ENCODE assay signal across 6 cellular contexts in the genomic region with DNA sequence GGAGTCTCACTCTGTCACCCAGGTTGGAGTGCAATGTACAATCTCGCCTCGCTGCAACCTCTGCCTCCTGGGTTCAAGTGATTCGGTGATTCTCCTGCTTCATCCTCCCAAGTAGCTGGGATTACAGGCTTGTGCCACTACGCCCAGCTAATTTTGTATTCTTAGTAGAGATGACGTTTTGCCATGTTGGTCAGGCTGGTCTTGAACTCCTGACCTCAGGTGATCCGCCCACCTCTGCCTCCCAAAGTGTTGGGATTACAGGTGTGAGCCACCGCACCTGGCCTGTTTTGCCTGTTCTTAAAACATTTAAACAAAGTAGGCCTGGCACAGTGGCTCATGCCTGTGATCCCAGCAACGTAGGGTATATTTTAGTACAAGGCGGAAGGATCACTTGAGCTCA. TPM values are rescaled to one million over a fixed set of nuclear protein-coding genes. Genes with fewer than 3 reads are reported as not detected.
DNase-seq lines count a peak whose midpoint lies in the region; ATAC-seq, FAIRE-seq and TF ChIP-seq lines count a peak whose summit lies in the region.
"Not testable (repeated sequence)": the region's sequence is repeated elsewhere in the genome, so short reads cannot be mapped to it uniquely, and the experiment has no call there.

No MANE protein-coding gene starts in this region.

- not testable (repeated sequence) for H3K27me3 ChIP-seq in H9 (ENCODE audit: insufficient read depth, low read length); OCI-LY1 (ENCODE audit: insufficient read depth, low read length); WERI-Rb-1 (ENCODE audit: insufficient read depth, low read depth, severe bottlenecking); H1 (replicated peaks in 1 of 4; ENCODE audit: control insufficient read depth in 3 of 4, extremely low read depth in 1 of 4, insufficient read depth in 3 of 4, low read length in 3 of 4); HepG2 (ENCODE audit: control insufficient read depth in 1 of 2, insufficient read depth in 2 of 2, low read length in 2 of 2); neuronal stem cell (ENCODE audit: control insufficient read depth in 3 of 3, insufficient read depth in 3 of 3, low read depth in 1 of 3, low read length in 3 of 3)

- H3K79me2 ChIP-seq in H9 (ENCODE audit: insufficient read depth, low read length); OCI-LY1 (ENCODE audit: insufficient read depth, low read length); H1 (ENCODE audit: control insufficient read depth in 1 of 2, insufficient read depth in 2 of 2, low read length in 2 of 2); HepG2 (ENCODE audit: insufficient read depth, low read length): not testable (repeated sequence)

- peak overlapping the region in 1 of 3 experiments; percentile 1; a peak in 1 of 7 replicates for H3K27ac Mint-ChIP-seq in H9

- H3K9me2 ChIP-seq in OCI-LY1 (ENCODE audit: low read depth, low read length) = not testable (repeated sequence)

- no CpG with 5 or more reads among the region's 9 CpGs for WGBS in H9 (ENCODE audit: extremely low coverage, insufficient read length, low lambda C conversion rate)
- WGBS in H1 (ENCODE audit: extremely low coverage in 1 of 2, insufficient coverage in 1 of 2, insufficient read length in 1 of 2, insufficient replicate concordance in 2 of 2, low coverage in 1 of 2, low lambda C conversion rate in 2 of 2, missing lambda C conversion rate in 1 of 2), 2 experiments = 95% methylated on average over 8 of the region's 9 CpGs; no CpG with 5 or more reads in 1 of the 2 experiments
- WGBS in HepG2 (ENCODE audit: low lambda C conversion rate) = 86% methylated on average over 9 of the region's 9 CpGs
- no CpG with 5 or more reads among the region's 9 CpGs for WGBS in neuronal stem cell (ENCODE audit: extremely low coverage in 2 of 2, insufficient read length in 2 of 2, insufficient replicate concordance in 1 of 2), 2 donors

- H4K5ac ChIP-seq in H9 (ENCODE audit: insufficient read length, low read depth, low read length); H1 (ENCODE audit: insufficient read length, low read depth, low read length): not testable (repeated sequence)

- not testable (repeated sequence) for H3K79me1 ChIP-seq in H9 (ENCODE audit: insufficient read depth, low read depth, low read length, poor library complexity, severe bottlenecking); H1 (ENCODE audit: low read depth, low read length); neuronal stem cell (ENCODE audit: low read depth, low read length)

- not testable (repeated sequence) for H3K23me2 ChIP-seq in H9 (ENCODE audit: insufficient read length, low read depth, low read length, poor library complexity, severe bottlenecking); H1 (ENCODE audit: low read depth, low read length)

- DNase-seq in H9; WERI-Rb-1; H1 (ENCODE audit: low read depth in 1 of 2, low spot score in 2 of 2); HepG2 (ENCODE audit: low spot score); neuronal stem cell (ENCODE audit: low spot score): not testable (repeated sequence)

- not testable (repeated sequence) for FAIRE-seq in H1 (lab: Jason Lieb, UNC); HepG2 (lab: Jason Lieb, UNC)

- BruUV-seq in HepG2 (replicated peaks; lab: Mats Ljungman, UMichigan) = not testable (repeated sequence)

- H3K4me1 ChIP-seq in H9 (ENCODE audit: insufficient read depth, low read length); H1 (replicated peaks in 1 of 4; ENCODE audit: control insufficient read depth in 3 of 4, insufficient read depth in 4 of 4, low read length in 3 of 4); neuronal stem cell (ENCODE audit: control insufficient read depth in 2 of 2, insufficient read depth in 1 of 2, low read depth in 1 of 2, low read length in 2 of 2): not testable (repeated sequence)
- H3K4me1 ChIP-seq in OCI-LY1 (ENCODE audit: insufficient read depth, low read length, severe bottlenecking) (peaks cover 27% of the 10 kb centered on the region), HepG2 (ENCODE audit: insufficient read depth, low read length) (peaks cover 73% of the 10 kb centered on the region)

- not testable (repeated sequence) for H3K9ac ChIP-seq in H9 (ENCODE audit: extremely low read depth, insufficient read length, low read length); OCI-LY1 (ENCODE audit: low read length); H1 (replicated peaks in 1 of 4; ENCODE audit: extremely low read depth in 1 of 4, low read depth in 3 of 4, low read length in 3 of 4); HepG2 (ENCODE audit: insufficient read depth, low read depth, low read length); neuronal stem cell (ENCODE audit: low read depth, low read length, poor library complexity)

- H3K4me2 ChIP-seq in H9 (ENCODE audit: insufficient read depth, insufficient read length, low read length); OCI-LY1 (ENCODE audit: low read length); H1 (ENCODE audit: insufficient read depth in 1 of 2, low read depth in 2 of 2, low read length in 2 of 2); HepG2 (ENCODE audit: low read depth, low read length); neuronal stem cell (ENCODE audit: insufficient read depth, low read length, poor library complexity, severe bottlenecking): not testable (repeated sequence)

- intact Hi-C loops in HepG2 (cut with micrococcal nuclease; ENCODE audit: unreplicated experiment) = not testable (repeated sequence)

- H2BK20ac ChIP-seq in H9 (ENCODE audit: low read depth, low read length, poor library complexity, severe bottlenecking); H1 (ENCODE audit: low read length): not testable (repeated sequence)

- not testable (repeated sequence) for TF ChIP-seq CTCF in H9 (conservative IDR thresholded peaks at IDR 0.05); OCI-LY1 (IDR thresholded peaks at IDR 0.05; ENCODE audit: low read length); WERI-Rb-1 (IDR thresholded peaks at IDR 0.05; ENCODE audit: low read depth, low read length); H1 (IDR thresholded peaks at IDR 0.05; ENCODE audit: control extremely low read depth in 1 of 3, insufficient read depth in 1 of 3, low read depth in 1 of 3, low read length in 3 of 3); HepG2 (CRISPR knock-in tag; IDR thresholded peaks at IDR 0.05)

- not testable (repeated sequence) for H2AK5ac ChIP-seq in H9 (ENCODE audit: insufficient read length, low read length); H1 (ENCODE audit: low read depth, low read length); neuronal stem cell (ENCODE audit: low read depth, low read length)

- not testable (repeated sequence) for H2BK12ac ChIP-seq in H9 (ENCODE audit: insufficient read length, low read depth, low read length); H1 (ENCODE audit: low read depth, low read length); neuronal stem cell (ENCODE audit: low read length)

- H3K4me3 Mint-ChIP-seq in H9 = not testable (repeated sequence)

- H3K27ac ChIP-seq in H9 (ENCODE audit: insufficient read length, low read depth, low read length); H1 (ENCODE audit: low read depth, low read length); HepG2 (ENCODE audit: extremely low read length, insufficient read depth, low read length); neuronal stem cell (replicated peaks; ENCODE audit: low read length): not testable (repeated sequence)
- H3K27ac ChIP-seq in OCI-LY1 (ENCODE audit: low read depth, low read length, poor library complexity, severe bottlenecking) (peak overlapping the region; percentile 89), WERI-Rb-1 (peak overlapping the region; percentile 39; the same call in 1 of the 2 replicates)

- not testable (repeated sequence) for H2BK5ac ChIP-seq in H9 (ENCODE audit: insufficient read length, low read length); H1 (ENCODE audit: low read depth, low read length); neuronal stem cell (ENCODE audit: low read length)

- peaks cover 21 to 29% of the 10 kb centered on the region in 2 experiments for H3K4me1 Mint-ChIP-seq in H9

- not testable (repeated sequence) for H3K27me3 Mint-ChIP-seq in H9 (ENCODE audit: low read depth)

- H4K8ac ChIP-seq in H9 (replicated peaks; ENCODE audit: insufficient read length, low read depth, low read length); H1 (ENCODE audit: extremely low read depth, insufficient read depth, low read length); neuronal stem cell (ENCODE audit: low read depth, low read length): not testable (repeated sequence)

- H2AFZ ChIP-seq in H9 (ENCODE audit: low read length); OCI-LY1 (ENCODE audit: low read length); HepG2 (ENCODE audit: low read length): not testable (repeated sequence)
- H2AFZ ChIP-seq in H1 (ENCODE audit: low read length) = 0 out of 2 replicates have a peak overlapping the region, but pooled peaks have one; percentile 42
- peak overlapping the region; percentile 68 for H2AFZ ChIP-seq in neuronal stem cell (ENCODE audit: low read length)

- H3K14ac ChIP-seq in H9 (ENCODE audit: insufficient read depth, low read length); H1 (ENCODE audit: insufficient read length); neuronal stem cell (ENCODE audit: low read length): not testable (repeated sequence)

- H3K9me3 Mint-ChIP-seq in H9 = not testable (repeated sequence)

- TF ChIP-seq EP300 in H1 (IDR thresholded peaks at IDR 0.05; ENCODE audit: borderline replicate concordance in 1 of 2, low read depth in 2 of 2, low read length in 2 of 2); HepG2 (IDR thresholded peaks at IDR 0.05; ENCODE audit: low read depth in 2 of 2, low read length in 2 of 2); HepG2 (CRISPR knock-in tag; IDR thresholded peaks at IDR 0.05; ENCODE audit: borderline replicate concordance): not testable (repeated sequence)

- TF ChIP-seq POLR2A in H1 (IDR thresholded peaks at IDR 0.05; ENCODE audit: control extremely low read depth in 1 of 2, low read depth in 2 of 2, low read length in 2 of 2); HepG2 (IDR thresholded peaks at IDR 0.05; ENCODE audit: insufficient read depth in 1 of 2, low read depth in 2 of 2, low read length in 2 of 2): not testable (repeated sequence)

- POLR2A ChIA-PET in H1 (lab: Charles Lee; ENCODE audit: partially characterized antibody); HepG2 (lab: Yijun Ruan, JAX): not testable (repeated sequence)

- H3T11ph ChIP-seq in H9 (ENCODE audit: low read length) = not testable (repeated sequence)

- not testable (repeated sequence) for H4K91ac ChIP-seq in H9 (ENCODE audit: insufficient read length, low read depth, low read length); H1 (replicated peaks; ENCODE audit: insufficient read length, low read length); neuronal stem cell (ENCODE audit: low read depth, low read length, poor library complexity)

- H3K56ac ChIP-seq in H9 (ENCODE audit: insufficient read length, low read depth, low read length); H1 (replicated peaks; ENCODE audit: insufficient read length, low read depth, low read length): not testable (repeated sequence)

- not testable (repeated sequence) for H2BK15ac ChIP-seq in H9 (ENCODE audit: low read depth, low read length); H1 (ENCODE audit: low read length); neuronal stem cell (ENCODE audit: low read length)

- H3K36me3 Mint-ChIP-seq in H9 (ENCODE audit: insufficient read depth in 1 of 3, low read depth in 3 of 3) = not testable (repeated sequence)

- H3F3A ChIP-seq in OCI-LY1 (ENCODE audit: insufficient read depth, low read length) = not testable (repeated sequence)

- CTCF ChIA-PET in H1 (lab: Charles Lee; ENCODE audit: partially characterized antibody) = interaction anchor here (0.6 to 2.1 kb wide), 3 partner anchors 28 to 565 kb away, joined by 3 to 8 read pairs (median 3); no protein-coding TSS in a partner anchor
- CTCF ChIA-PET in HepG2 (lab: Yijun Ruan, JAX; ENCODE audit: low intra/inter-chr PET ratio, low total read pairs) = not testable (repeated sequence)

- H3K4me3 ChIP-seq in OCI-LY1 (ENCODE audit: low read depth, low read length, poor library complexity, severe bottlenecking); WERI-Rb-1 (ENCODE audit: low read depth, low read length); H1 (ENCODE audit: extremely low read depth in 1 of 4, insufficient read depth in 2 of 4, low read depth in 3 of 4, low read length in 4 of 4); HepG2 (replicated peaks in 1 of 3; ENCODE audit: insufficient read depth in 1 of 3, low read depth in 2 of 3, low read length in 3 of 3); neuronal stem cell (ENCODE audit: low read length in 2 of 2): not testable (repeated sequence)

- ATAC-seq in HepG2 = not testable (repeated sequence)

- H3K18ac ChIP-seq in H9 (ENCODE audit: insufficient read length, low read depth, low read length); H1 (ENCODE audit: extremely low read depth, low read length); neuronal stem cell (ENCODE audit: low read length): not testable (repeated sequence)

- H2BK120ac ChIP-seq in H9 (ENCODE audit: low read depth, low read length, poor library complexity, severe bottlenecking) = peak overlapping the region; percentile 2
- H2BK120ac ChIP-seq in H1 (replicated peaks; ENCODE audit: low read depth, low read length); neuronal stem cell (ENCODE audit: low read depth, low read length): not testable (repeated sequence)

- H3K23ac ChIP-seq in H9 (ENCODE audit: insufficient read length, low read depth, low read length); H1 (ENCODE audit: insufficient read length); neuronal stem cell (ENCODE audit: low read depth, low read length, poor library complexity): not testable (repeated sequence)

- H3K36me3 ChIP-seq in OCI-LY1 (ENCODE audit: insufficient read depth, low read length); WERI-Rb-1; H1 (ENCODE audit: control insufficient read depth in 2 of 4, insufficient read depth in 4 of 4, low read length in 3 of 4); HepG2 (replicated peaks in 1 of 2; ENCODE audit: control insufficient read depth in 1 of 2, insufficient read depth in 2 of 2, low read length in 2 of 2); neuronal stem cell (replicated peaks in 1 of 2; ENCODE audit: control insufficient read depth in 2 of 2, insufficient read depth in 2 of 2, low read length in 2 of 2): not testable (repeated sequence)

- TF ChIP-seq RAD21 in H1 (IDR thresholded peaks at IDR 0.05 in 1 of 2, conservative IDR thresholded peaks at IDR 0.05 in 1 of 2; ENCODE audit: low read depth in 2 of 2, low read length in 2 of 2); HepG2 (CRISPR knock-in tag; IDR thresholded peaks at IDR 0.05): not testable (repeated sequence)

- not testable (repeated sequence) for H4K20me1 ChIP-seq in H9 (ENCODE audit: control insufficient read depth, insufficient read depth, insufficient read length); OCI-LY1 (ENCODE audit: insufficient read depth, low read length); H1 (replicated peaks in 1 of 2; ENCODE audit: control insufficient read depth in 1 of 2, insufficient read depth in 2 of 2, low read length in 2 of 2); HepG2 (ENCODE audit: insufficient read depth, low read length)

- not testable (repeated sequence) for H3K9me3 ChIP-seq in H9 (ENCODE audit: control insufficient read depth, low read depth, low read length); OCI-LY1 (ENCODE audit: low read length); WERI-Rb-1 (ENCODE audit: severe bottlenecking); H1 (ENCODE audit: insufficient read depth in 2 of 2, low read depth in 1 of 2, low read length in 1 of 2); HepG2 (ENCODE audit: low read length); neuronal stem cell (replicated peaks in 1 of 2; ENCODE audit: control insufficient read depth in 2 of 2, insufficient read depth in 1 of 2, low read depth in 1 of 2, low read length in 2 of 2)

- in situ Hi-C loops in HepG2 (cut with HindIII; ENCODE audit: extremely low pct_ligation_motif_present, low pct_unique_long_range_greater_than_20kb) = not testable (repeated sequence)

- not testable (repeated sequence) for H3K4ac ChIP-seq in H9 (ENCODE audit: low read depth, low read length); H1 (replicated peaks; ENCODE audit: insufficient read length, low read depth, low read length); neuronal stem cell (ENCODE audit: low read length)

RNA-seq across cellular contexts. Expression of a gene that starts 21.9 kb away (rescaled TPM):
- total RNA-seq in H9 (2021) (55.9 and 56.9 TPM in 2 replicates), HepG2 (2016; rRNA removed; fragmentation: Illumina TruSeq; extraction: Trizol) (112 and 162 TPM in 2 replicates)
- total RNA-seq in H1 (2021; fragmentation: NEBNext Ultra II Directional; extraction: Animal tissue kit (Norgen Biotek cat#: 25700)) = 39.2 and 45.2 TPM in 2 replicates
- polyA plus RNA-seq in H1 (2011; rRNA removed) (2.5 and 3.9 TPM in 2 replicates), HepG2 (2011; rRNA removed) (17.4 and 20.5 TPM in 2 replicates)
- polyA plus RNA-seq in H1 (2011; cell fraction: cytosol; rRNA removed) = 5.5 TPM
- polyA plus RNA-seq in H1 (2011; cell fraction: nucleus; rRNA removed) = 3.7 TPM
- polyA plus RNA-seq in H1 (2012, experiment 1 of 2) = 11.9 to 27.2 TPM (median 16.6 TPM) in 4 replicates
- polyA plus RNA-seq in H1 (2012, experiment 2 of 2) = 1.3 TPM
- 13.3 TPM for polyA plus RNA-seq in H1 (2013, experiment 1 of 2)
- 13.1 TPM for polyA plus RNA-seq in H1 (2013, experiment 2 of 2)
- polyA minus RNA-seq in H1 (2011; rRNA and poly(A)+ RNA removed) = 21.3 and 28.5 TPM in 2 replicates
- polyA minus RNA-seq in H1 (2011; cell fraction: cytosol; rRNA and poly(A)+ RNA removed) = 8.4 TPM
- 18.7 TPM for polyA minus RNA-seq in H1 (2011; cell fraction: nucleus; rRNA and poly(A)+ RNA removed)
- 73.1 and 80.6 TPM in 2 replicates for total RNA-seq in HepG2 (2016; cell fraction: cytosol; rRNA removed; fragmentation: Illumina TruSeq; extraction: Trizol; ENCODE audit: low read depth)
- 111 and 151 TPM in 2 replicates for total RNA-seq in HepG2 (2016; cell fraction: insoluble cytoplasmic fraction; rRNA removed; fragmentation: Illumina TruSeq; extraction: Trizol)
- 75.4 and 81.7 TPM in 2 replicates for total RNA-seq in HepG2 (2016; cell fraction: membrane; rRNA removed; fragmentation: Illumina TruSeq; extraction: Trizol)
- total RNA-seq in HepG2 (2016; cell fraction: nucleus; rRNA removed; fragmentation: Illumina TruSeq; extraction: Trizol) = 124 and 131 TPM in 2 replicates
- polyA plus RNA-seq in HepG2 (2011; cell fraction: cytosol; rRNA removed) = 7.4 and 12.7 TPM in 2 replicates
- 12.2 and 17.3 TPM in 2 replicates for polyA plus RNA-seq in HepG2 (2011; cell fraction: nucleus; rRNA removed)
- polyA plus RNA-seq in HepG2 (2012) = 44.6 and 45.2 TPM in 2 replicates
- 5.3 and 6.3 TPM in 2 replicates for polyA plus RNA-seq in HepG2 (2016; cell fraction: cytosol; fragmentation: Illumina TruSeq; extraction: Trizol; ENCODE audit: low read depth)
- 65.3 and 70.7 TPM in 2 replicates for polyA plus RNA-seq in HepG2 (2016; cell fraction: insoluble cytoplasmic fraction; fragmentation: Illumina TruSeq; extraction: Trizol; ENCODE audit: low read depth)
- polyA plus RNA-seq in HepG2 (2016; cell fraction: membrane; fragmentation: Illumina TruSeq; extraction: Trizol; ENCODE audit: low read depth) = 15.2 and 15.3 TPM in 2 replicates
- polyA plus RNA-seq in HepG2 (2016; cell fraction: nucleus; fragmentation: Illumina TruSeq; extraction: Trizol; ENCODE audit: insufficient read depth, low read depth) = 55.0 and 61.2 TPM in 2 replicates
- polyA minus RNA-seq in HepG2 (2011; rRNA and poly(A)+ RNA removed; ENCODE audit: low replicate concordance) = 30.6 and 37.6 TPM in 2 replicates
- 38.7 and 40.1 TPM in 2 replicates for polyA minus RNA-seq in HepG2 (2011; cell fraction: cytosol; rRNA and poly(A)+ RNA removed)
- 79.4 and 86.2 TPM in 2 replicates for polyA minus RNA-seq in HepG2 (2011; cell fraction: nucleus; rRNA and poly(A)+ RNA removed)
- polyA plus RNA-seq in neuronal stem cell (2013, experiment 1 of 2) = 17.2 TPM
- polyA plus RNA-seq in neuronal stem cell (2013, experiment 2 of 2) = 17.9 TPM

RNA-seq across cellular contexts. Expression of a gene that starts 38.0 kb away (rescaled TPM):
- 461 and 473 TPM in 2 replicates for total RNA-seq in H9 (2021)
- total RNA-seq in H1 (2021; fragmentation: NEBNext Ultra II Directional; extraction: Animal tissue kit (Norgen Biotek cat#: 25700)) = 404 and 414 TPM in 2 replicates
- 638 and 688 TPM in 2 replicates for polyA plus RNA-seq in H1 (2011; rRNA removed)
- 622 TPM for polyA plus RNA-seq in H1 (2011; cell fraction: cytosol; rRNA removed)
- 664 TPM for polyA plus RNA-seq in H1 (2011; cell fraction: nucleus; rRNA removed)
- 355 to 467 TPM (median 460 TPM) in 4 replicates for polyA plus RNA-seq in H1 (2012, experiment 1 of 2)
- 668 TPM for polyA plus RNA-seq in H1 (2012, experiment 2 of 2)
- polyA plus RNA-seq in H1 (2013, experiment 1 of 2) = 249 TPM
- polyA plus RNA-seq in H1 (2013, experiment 2 of 2) = 250 TPM
- 889 and 910 TPM in 2 replicates for polyA minus RNA-seq in H1 (2011; rRNA and poly(A)+ RNA removed)
- 394 TPM for polyA minus RNA-seq in H1 (2011; cell fraction: cytosol; rRNA and poly(A)+ RNA removed)
- 315 TPM for polyA minus RNA-seq in H1 (2011; cell fraction: nucleus; rRNA and poly(A)+ RNA removed)
- total RNA-seq in HepG2 (2016; rRNA removed; fragmentation: Illumina TruSeq; extraction: Trizol) = 407 and 447 TPM in 2 replicates
- 184 and 192 TPM in 2 replicates for total RNA-seq in HepG2 (2016; cell fraction: cytosol; rRNA removed; fragmentation: Illumina TruSeq; extraction: Trizol; ENCODE audit: low read depth)
- 393 and 407 TPM in 2 replicates for total RNA-seq in HepG2 (2016; cell fraction: insoluble cytoplasmic fraction; rRNA removed; fragmentation: Illumina TruSeq; extraction: Trizol)
- 419 and 431 TPM in 2 replicates for total RNA-seq in HepG2 (2016; cell fraction: membrane; rRNA removed; fragmentation: Illumina TruSeq; extraction: Trizol)
- 242 and 265 TPM in 2 replicates for total RNA-seq in HepG2 (2016; cell fraction: nucleus; rRNA removed; fragmentation: Illumina TruSeq; extraction: Trizol)
- 419 and 492 TPM in 2 replicates for polyA plus RNA-seq in HepG2 (2011; rRNA removed)
- polyA plus RNA-seq in HepG2 (2011; cell fraction: cytosol; rRNA removed) = 522 and 613 TPM in 2 replicates
- polyA plus RNA-seq in HepG2 (2011; cell fraction: nucleus; rRNA removed) = 339 and 378 TPM in 2 replicates
- 339 and 364 TPM in 2 replicates for polyA plus RNA-seq in HepG2 (2012)
- 232 and 234 TPM in 2 replicates for polyA plus RNA-seq in HepG2 (2016; cell fraction: cytosol; fragmentation: Illumina TruSeq; extraction: Trizol; ENCODE audit: low read depth)
- 393 and 446 TPM in 2 replicates for polyA plus RNA-seq in HepG2 (2016; cell fraction: insoluble cytoplasmic fraction; fragmentation: Illumina TruSeq; extraction: Trizol; ENCODE audit: low read depth)
- 384 and 399 TPM in 2 replicates for polyA plus RNA-seq in HepG2 (2016; cell fraction: membrane; fragmentation: Illumina TruSeq; extraction: Trizol; ENCODE audit: low read depth)
- polyA plus RNA-seq in HepG2 (2016; cell fraction: nucleus; fragmentation: Illumina TruSeq; extraction: Trizol; ENCODE audit: insufficient read depth, low read depth) = 372 and 382 TPM in 2 replicates
- polyA minus RNA-seq in HepG2 (2011; rRNA and poly(A)+ RNA removed; ENCODE audit: low replicate concordance) = 730 and 1,221 TPM in 2 replicates
- 306 and 309 TPM in 2 replicates for polyA minus RNA-seq in HepG2 (2011; cell fraction: cytosol; rRNA and poly(A)+ RNA removed)
- 166 and 188 TPM in 2 replicates for polyA minus RNA-seq in HepG2 (2011; cell fraction: nucleus; rRNA and poly(A)+ RNA removed)
- polyA plus RNA-seq in neuronal stem cell (2013, experiment 1 of 2) = 172 TPM
- polyA plus RNA-seq in neuronal stem cell (2013, experiment 2 of 2) = 166 TPM
